16 cellular contexts compared by ENCODE assay signal in the genomic region with DNA sequence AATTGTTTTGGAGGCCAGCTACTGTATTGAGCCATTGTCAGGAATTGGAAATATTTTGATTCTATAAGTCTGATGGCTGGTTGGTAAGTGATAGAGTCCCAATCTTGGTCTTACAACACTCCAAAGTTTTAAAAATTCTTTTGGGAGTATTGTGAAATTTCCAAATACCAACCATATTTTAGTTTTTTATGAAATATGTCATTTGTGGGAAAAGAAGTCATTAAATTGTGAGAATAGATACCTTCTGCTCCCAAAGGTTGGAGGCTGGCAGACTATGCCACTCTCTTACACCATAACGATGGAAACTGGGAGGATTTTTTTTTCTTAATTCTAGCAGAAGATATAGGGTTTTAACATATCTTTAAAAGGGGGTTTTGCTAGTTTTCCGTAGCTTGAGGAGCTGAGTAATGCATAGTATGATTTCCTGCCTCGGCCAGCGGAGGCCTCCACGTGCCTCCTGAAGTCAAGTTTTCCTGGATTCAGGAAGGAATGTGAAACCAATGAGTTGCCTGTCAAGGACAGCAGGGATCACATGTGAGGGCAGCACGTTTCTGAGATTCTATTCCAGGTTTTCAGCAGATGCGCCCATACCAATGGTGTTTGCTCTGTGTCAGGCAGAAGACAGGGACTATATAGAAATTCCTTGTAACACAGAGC.
DNase-seq lines count a peak whose midpoint lies in the region; ATAC-seq and TF ChIP-seq lines count a peak whose summit lies in the region.
"Had no signal": no experiment of that assay in that cellular context is flagged by ENCODE, and none has a peak within 500 bp of the region (broad histone marks: within the 10 kb centered on the region; RNA-seq: fewer than 3 reads in every experiment).

No MANE protein-coding gene starts in this region.

- no peak overlapping the region for H3K27ac Mint-ChIP-seq in GM23338
- no peak overlapping the region for H3K27ac Mint-ChIP-seq in endothelial cell (ENCODE audit: unreplicated experiment)

- H3K4me1 ChIP-seq in GM23338 (ENCODE audit: insufficient read depth) (no peaks in the 10 kb centered on the region), trophoblast cell (ENCODE audit: control insufficient read depth in 1 of 2, insufficient read depth in 2 of 2, low read length in 2 of 2) (peaks cover 0 to 2% of the 10 kb centered on the region in 2 experiments), smooth muscle cell (ENCODE audit: low read depth) (no peaks in the 10 kb centered on the region)
- H3K4me1 ChIP-seq: parathyroid adenoma, tibial nerve had no signal

- H3F3A ChIP-seq in GM23338 (replicated peaks; ENCODE audit: low read depth) (no peaks in the 10 kb centered on the region), smooth muscle cell (ENCODE audit: low read depth) (no peaks in the 10 kb centered on the region)

- peaks cover 7% of the 10 kb centered on the region; the same call in 1 of the 2 replicates for H3K9me2 ChIP-seq in GM23338 (ENCODE audit: insufficient read depth)

- no peak overlapping the region for H2AK5ac ChIP-seq in trophoblast cell (ENCODE audit: low read length)

- H3K4ac ChIP-seq in trophoblast cell (ENCODE audit: low read depth, low read length), result no peak overlapping the region

- H3K27me3 ChIP-seq in GM23338 (ENCODE audit: insufficient read depth), result no peaks in the 10 kb centered on the region
- no peaks in the 10 kb centered on the region for H3K27me3 ChIP-seq in trophoblast cell (ENCODE audit: insufficient read depth, low read length)
- H3K27me3 ChIP-seq in smooth muscle cell (ENCODE audit: low read depth), result no peaks in the 10 kb centered on the region
- H3K27me3 ChIP-seq: tibial nerve had no signal

- DNase-seq in GM23338 (ENCODE audit: low spot score) (peak; percentile 57), fibroblast of peridontal ligament (ENCODE audit: extremely low read depth) (peak; percentile 44), trophoblast cell (peak; percentile 31 to 74), smooth muscle cell (lab: John Stamatoyannopoulos, UW; ENCODE audit: unreplicated experiment) (no peak), endothelial cell (ENCODE audit: low spot score) (no peak), NCI-H2227 (lab: John Stamatoyannopoulos, UW; ENCODE audit: unreplicated experiment) (no peak)
- DNase-seq: activated CD4-positive, CD25-positive, alpha-beta regulatory T cell treated with anti-CD3 and anti-CD28 coated beads, Interleukin-2, amount 50 U/mL, for 72 hours; anterior cingulate cortex; DMS53; effector memory CD4-positive, alpha-beta T cell; NCI-H2081 had no signal

- no peak overlapping the region for H4K8ac ChIP-seq in trophoblast cell (ENCODE audit: low read depth, low read length)

- H4K20me1 ChIP-seq in GM23338 (replicated peaks; ENCODE audit: insufficient read depth) (no peaks in the 10 kb centered on the region), smooth muscle cell (ENCODE audit: low read depth) (no peaks in the 10 kb centered on the region)

- no peaks in the 10 kb centered on the region for H3K79me2 ChIP-seq in GM23338 (replicated peaks; ENCODE audit: insufficient read depth)
- H3K79me2 ChIP-seq in trophoblast cell (ENCODE audit: control insufficient read depth, insufficient read depth, low read length, poor library complexity), result no peaks in the 10 kb centered on the region
- H3K79me2 ChIP-seq in smooth muscle cell (ENCODE audit: low read depth), result no peaks in the 10 kb centered on the region
- H3K79me2 ChIP-seq: parathyroid adenoma had no signal

- ATAC-seq in GM23338, result peak; percentile 91
- peak; percentile 54; the same call in 2 of the 3 replicates for ATAC-seq in SK-N-SH treated with all-trans-retinoic acid at 6 μM for 48 hours
- ATAC-seq in GM19324 (IDR thresholded peaks at IDR 0.05; ENCODE audit: low FRiP score, unreplicated experiment), result no peak
- ATAC-seq: GM12878 had no signal

- no peak overlapping the region for H3K4me2 ChIP-seq in GM23338
- H3K4me2 ChIP-seq in trophoblast cell (ENCODE audit: low read length), result no peak overlapping the region
- H3K4me2 ChIP-seq in smooth muscle cell, result no peak overlapping the region

- H3K4me3 ChIP-seq in GM23338 (no peak overlapping the region), trophoblast cell (ENCODE audit: low read depth, low read length) (no peak overlapping the region), smooth muscle cell (no peak overlapping the region)
- H3K4me3 ChIP-seq: GM12878, tibial nerve had no signal

- H3K14ac ChIP-seq in trophoblast cell (ENCODE audit: low read length), result no peak overlapping the region

- H3K9me3 Mint-ChIP-seq in GM23338, result peaks cover 6% of the 10 kb centered on the region
- no peaks in the 10 kb centered on the region for H3K9me3 Mint-ChIP-seq in endothelial cell (ENCODE audit: unreplicated experiment)

- peaks cover 1% of the 10 kb centered on the region for H3K27me3 Mint-ChIP-seq in GM23338 (ENCODE audit: insufficient read depth, low read depth, poor library complexity)
- no peaks in the 10 kb centered on the region for H3K27me3 Mint-ChIP-seq in endothelial cell (ENCODE audit: unreplicated experiment)

- H3K18ac ChIP-seq in trophoblast cell (ENCODE audit: low read length), result no peak overlapping the region

- H3K36me3 ChIP-seq in GM23338 (ENCODE audit: insufficient read depth) (no peaks in the 10 kb centered on the region), trophoblast cell (ENCODE audit: control insufficient read depth in 1 of 2, insufficient read depth in 2 of 2, low read length in 2 of 2) (no peaks in the 10 kb centered on the region), smooth muscle cell (ENCODE audit: low read depth) (no peaks in the 10 kb centered on the region)
- H3K36me3 ChIP-seq: tibial nerve had no signal

- H3K27ac ChIP-seq in GM23338 (ENCODE audit: low read depth) (no peak overlapping the region), trophoblast cell (ENCODE audit: low read depth, low read length) (no peak overlapping the region), smooth muscle cell (ENCODE audit: low read depth) (no peak overlapping the region)
- H3K27ac ChIP-seq: parathyroid adenoma, tibial nerve had no signal

- H2BK120ac ChIP-seq in trophoblast cell (ENCODE audit: insufficient read depth, low read length, poor library complexity), result no peak overlapping the region

- no CpG with 5 or more reads among the region's 7 CpGs for WGBS in trophoblast cell (ENCODE audit: extremely low coverage, insufficient coverage, insufficient read length)
- WGBS in smooth muscle cell (ENCODE audit: low lambda C conversion rate), result 25% methylated on average over 7 of the region's 7 CpGs

- H2BK5ac ChIP-seq in trophoblast cell (ENCODE audit: low read depth, low read length, poor library complexity), result no peak overlapping the region

- no peak overlapping the region for H4K91ac ChIP-seq in trophoblast cell (ENCODE audit: low read depth, low read length)

- H3K36me3 Mint-ChIP-seq in GM23338 (ENCODE audit: low read depth), result peaks cover 4% of the 10 kb centered on the region; the same call in 1 of the 3 replicates
- H3K36me3 Mint-ChIP-seq in endothelial cell (ENCODE audit: low read depth, unreplicated experiment), result peaks cover 5% of the 10 kb centered on the region

- H3K9ac ChIP-seq in trophoblast cell (ENCODE audit: low read length) (no peak overlapping the region), smooth muscle cell (ENCODE audit: low read depth) (no peak overlapping the region)
- H3K9ac ChIP-seq: parathyroid adenoma had no signal

- H4K12ac ChIP-seq in trophoblast cell (ENCODE audit: low read depth, low read length), result no peak overlapping the region

- no peaks in the 10 kb centered on the region for H3K79me1 ChIP-seq in trophoblast cell (ENCODE audit: low read length)

- H3K9me3 ChIP-seq in trophoblast cell (ENCODE audit: insufficient read depth, low read depth, low read length) (no peaks in the 10 kb centered on the region), smooth muscle cell (replicated peaks; ENCODE audit: low read depth) (no peaks in the 10 kb centered on the region)
- H3K9me3 ChIP-seq: tibial nerve had no signal

- TF ChIP-seq CTCF in GM23338 (conservative IDR thresholded peaks at IDR 0.05; ENCODE audit: low read depth in 2 of 2), result peak; percentile 29 to 57; a peak in 3 of 4 replicates
- no peak for TF ChIP-seq CTCF in smooth muscle cell (IDR thresholded peaks at IDR 0.05; ENCODE audit: borderline replicate concordance, insufficient read depth, poor library complexity, severe bottlenecking)
- no peak for TF ChIP-seq CTCF in endothelial cell (IDR thresholded peaks at IDR 0.05; ENCODE audit: unreplicated experiment)

- no peak overlapping the region for H3K4me3 Mint-ChIP-seq in GM23338
- H3K4me3 Mint-ChIP-seq in endothelial cell (ENCODE audit: unreplicated experiment), result no peak overlapping the region

- no peak overlapping the region for H3K23ac ChIP-seq in trophoblast cell (ENCODE audit: low read length)

- H3K4me1 Mint-ChIP-seq in GM23338, result peaks cover 5% of the 10 kb centered on the region; the same call in 2 of the 3 replicates
- peaks cover 7% of the 10 kb centered on the region for H3K4me1 Mint-ChIP-seq in endothelial cell (ENCODE audit: unreplicated experiment)

- no peak overlapping the region for H2AFZ ChIP-seq in GM23338
- H2AFZ ChIP-seq in trophoblast cell (ENCODE audit: insufficient read depth, low read length, poor library complexity), result no peak overlapping the region
- H2AFZ ChIP-seq in smooth muscle cell (ENCODE audit: low read depth), result no peak overlapping the region
- H2AFZ ChIP-seq: parathyroid adenoma had no signal

- H2BK12ac ChIP-seq in trophoblast cell (ENCODE audit: low read length), result no peak overlapping the region

TF ChIP-seq in GM23338, 12 proteins besides CTCF, POLR2A, EP300 and RAD21 (continues in another document):
- no peak for TF ChIP-seq ZNF331 (CRISPR knock-in tag; IDR thresholded peaks at IDR 0.05; ENCODE audit: low read depth)
- no peak for TF ChIP-seq EZH2phosphoT487 (IDR thresholded peaks at IDR 0.05; ENCODE audit: unreplicated experiment)
- TF ChIP-seq STAT1 (IDR thresholded peaks at IDR 0.05; ENCODE audit: unreplicated experiment), result no peak
- TF ChIP-seq POLR2AphosphoS5 (IDR thresholded peaks at IDR 0.05; ENCODE audit: low read depth), result no peak

TF ChIP-seq in SK-N-SH treated with all-trans-retinoic acid at 6 μM for 48 hours, 23 proteins besides CTCF, POLR2A, EP300 and RAD21 (continues in another document):
- TF ChIP-seq ZNF70 (CRISPR knock-in tag; IDR thresholded peaks at IDR 0.05), result no peak
- TF ChIP-seq, protein P1, sequence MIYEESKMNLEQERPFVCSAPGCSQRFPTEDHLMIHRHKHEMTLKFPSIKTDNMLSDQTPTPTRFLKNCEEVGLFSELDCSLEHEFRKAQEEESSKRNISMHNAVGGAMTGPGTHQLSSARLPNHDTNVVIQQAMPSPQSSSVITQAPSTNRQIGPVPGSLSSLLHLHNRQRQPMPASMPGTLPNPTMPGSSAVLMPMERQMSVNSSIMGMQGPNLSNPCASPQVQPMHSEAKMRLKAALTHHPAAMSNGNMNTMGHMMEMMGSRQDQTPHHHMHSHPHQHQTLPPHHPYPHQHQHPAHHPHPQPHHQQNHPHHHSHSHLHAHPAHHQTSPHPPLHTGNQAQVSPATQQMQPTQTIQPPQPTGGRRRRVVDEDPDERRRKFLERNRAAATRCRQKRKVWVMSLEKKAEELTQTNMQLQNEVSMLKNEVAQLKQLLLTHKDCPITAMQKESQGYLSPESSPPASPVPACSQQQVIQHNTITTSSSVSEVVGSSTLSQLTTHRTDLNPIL (CRISPR knock-in tag; IDR thresholded peaks at IDR 0.05; ENCODE audit: low read depth), result no peak

Comparison
In these comparisons a context has a peak if more than half of its experiments do, and no peak if none do; other contexts are left out.
1. DNase-seq: peak in GM23338 (single experiment), fibroblast of peridontal ligament (single experiment) and trophoblast cell (2 of 2); none in smooth muscle cell (single experiment), endothelial cell (single experiment) and NCI-H2227 (single experiment).
2. CTCF ChIP-seq: peak in GM23338 (2 of 2); none in smooth muscle cell (single experiment) and endothelial cell (single experiment).